8 cellular contexts compared by ENCODE assay signal in genomic region chr6:127515794-127516675, GRCh38. TPM values are rescaled to one million over a fixed set of nuclear protein-coding genes. Genes with fewer than 3 reads are reported as not detected.
DNase-seq lines count a peak whose midpoint lies in the region; ATAC-seq, FAIRE-seq and TF ChIP-seq lines count a peak whose summit lies in the region.

No MANE protein-coding gene starts in this region.

- H3K36me3 Mint-ChIP-seq in WTC11, result peaks cover 24% of the 10 kb centered on the region

- H3K4me3 ChIP-seq in kidney (ENCODE audit: low read length in 2 of 2), result peak overlapping the region; percentile 39 to 55

- intact Hi-C loops in kidney (cut with DNase I), result no loop called here

- ATAC-seq in HG02870 (IDR thresholded peaks at IDR 0.05; ENCODE audit: unreplicated experiment), result peak; percentile 65
- peak; percentile 63 for ATAC-seq in WTC11

- H3K4me3 Mint-ChIP-seq in WTC11, result peak overlapping the region; percentile 92

- no peaks in the 10 kb centered on the region for H3K9me3 Mint-ChIP-seq in WTC11

- H3K27ac Mint-ChIP-seq in WTC11, result peak overlapping the region; percentile 94

- DNase-seq in NCI-H1694 treated with DMSO at 0.1 percent for 48 hours (lab: John Stamatoyannopoulos, UW) (peak; percentile 83), NCI-H1694 (lab: John Stamatoyannopoulos, UW) (no peak), NCI-H1436 treated with DMSO at 0.1 percent for 48 hours (lab: John Stamatoyannopoulos, UW) (peak; percentile 66), WTC11 (ENCODE audit: low spot score) (peak; percentile 75), caudate nucleus (lab: John Stamatoyannopoulos, UW) (peak in 60 of 61 donors; percentile 36 to 92 (median 78)), kidney (peak; percentile 86)
- peak; percentile 38 to 44 for DNase-seq in stimulated activated CD4-positive, alpha-beta T cell treated with anti-CD3 and anti-CD28 coated beads, Interleukin-15, amount 100 ng/mL, for 48 hours (ENCODE audit: low read depth in 2 of 2)

- H3K27ac ChIP-seq in caudate nucleus (ENCODE audit: low read depth, low read length), result peak overlapping the region; percentile 86
- H3K27ac ChIP-seq in kidney (ENCODE audit: low read depth in 2 of 2, low read length in 2 of 2), result no peak overlapping the region

- FAIRE-seq in kidney (lab: Jason Lieb, UNC), result no peak

- no peaks in the 10 kb centered on the region for H3K36me3 ChIP-seq in kidney (ENCODE audit: control insufficient read depth in 1 of 2, insufficient read depth in 2 of 2, low read length in 2 of 2)

- H3K4me1 Mint-ChIP-seq in WTC11, result peaks cover 37% of the 10 kb centered on the region

- CTCF ChIA-PET in WTC11 (lab: Charles Lee), result interaction anchor here (0.6 to 4.0 kb wide), 54 partner anchors 9 to 1004 kb away, joined by 3 to 106 read pairs (median 4); partner anchors contain the start of genes KIAA0408, PTPRK, RNF146 and RSPO3

- no peaks in the 10 kb centered on the region for H3K9me3 ChIP-seq in kidney (ENCODE audit: control insufficient read depth in 1 of 2, low read length in 2 of 2)

- peaks cover 26% of the 10 kb centered on the region for H3K27me3 Mint-ChIP-seq in WTC11 (ENCODE audit: low read depth)

- H3K4me1 ChIP-seq in kidney (ENCODE audit: control insufficient read depth in 1 of 2, insufficient read depth in 1 of 2, low read depth in 1 of 2, low read length in 2 of 2), result peaks cover 3 to 10% of the 10 kb centered on the region in 2 donors

- H3K9ac ChIP-seq in kidney (ENCODE audit: low read length in 2 of 2), result no peak overlapping the region

- no peak for TF ChIP-seq CTCF in WTC11 (IDR thresholded peaks at IDR 0.05)
- TF ChIP-seq CTCF in kidney (IDR thresholded peaks at IDR 0.05; ENCODE audit: borderline replicate concordance, extremely low read depth, insufficient read depth), result no peak

- POLR2A ChIA-PET in WTC11 (lab: Charles Lee), result interaction anchor here (0.6 to 3.1 kb wide), 10 partner anchors 10 to 1558 kb away, joined by 3 to 24 read pairs (median 6); partner anchors contain the start of genes KIAA0408 and RNF146

TF ChIP-seq in WTC11, 78 proteins besides CTCF, POLR2A, EP300 and RAD21 (continues in another document):
- TF ChIP-seq ZNF263 (CRISPR knock-in tag; IDR thresholded peaks at IDR 0.05; ENCODE audit: low read depth), result no peak
- 0 out of 2 replicates have a peak, but pooled peaks have one; percentile 23 for TF ChIP-seq ESRRA (CRISPR knock-in tag; IDR thresholded peaks at IDR 0.05; ENCODE audit: borderline replicate concordance)
- no peak for TF ChIP-seq ATF1 (CRISPR knock-in tag; IDR thresholded peaks at IDR 0.05)
- TF ChIP-seq ZNF317 (CRISPR knock-in tag; IDR thresholded peaks at IDR 0.05; ENCODE audit: borderline replicate concordance, low read depth), result 0 out of 2 replicates have a peak, but pooled peaks have one; percentile 23
- peak; percentile 67; the same call in 1 of the 2 replicates for TF ChIP-seq GABPB1 (CRISPR knock-in tag; IDR thresholded peaks at IDR 0.05)
- TF ChIP-seq PRDM15 (CRISPR knock-in tag; IDR thresholded peaks at IDR 0.05), result no peak
- no peak for TF ChIP-seq RORB (CRISPR knock-in tag; IDR thresholded peaks at IDR 0.05)
- TF ChIP-seq ZNF512 (CRISPR knock-in tag; IDR thresholded peaks at IDR 0.05; ENCODE audit: borderline replicate concordance), result no peak
- TF ChIP-seq STAT6 (CRISPR knock-in tag; conservative IDR thresholded peaks at IDR 0.05; ENCODE audit: low read depth), result no peak
- TF ChIP-seq HMGA2 (CRISPR knock-in tag; IDR thresholded peaks at IDR 0.05), result no peak
- no peak for TF ChIP-seq ZNF281 (CRISPR knock-in tag; IDR thresholded peaks at IDR 0.05)
- no peak for TF ChIP-seq ERG (CRISPR knock-in tag; IDR thresholded peaks at IDR 0.05)
- no peak for TF ChIP-seq PRRX2 (CRISPR knock-in tag; IDR thresholded peaks at IDR 0.05)
- no peak for TF ChIP-seq NFATC4 (CRISPR knock-in tag; IDR thresholded peaks at IDR 0.05)

RNA-seq across cellular contexts. Expression of gene KIAA0408, which starts 56.8 kb away (rescaled TPM):
- total RNA-seq in WTC11 (2021) (7.5 to 12.2 TPM (median 9.1 TPM) in 3 replicates), kidney (2.7 TPM)
- 0.47 TPM for polyA plus RNA-seq in kidney (ENCODE audit: insufficient read depth, low read depth, low replicate concordance)
